ENCODE assay signal across 15 cellular contexts in genomic region chr6:69487688-69488087, GRCh38.
DNase-seq lines count a peak whose midpoint lies in the region; ATAC-seq and TF ChIP-seq lines count a peak whose summit lies in the region.
"Had no signal": no experiment of that assay in that cellular context is flagged by ENCODE, and none has a peak within 500 bp of the region (broad histone marks: within the 10 kb centered on the region; RNA-seq: fewer than 3 reads in every experiment).

No MANE protein-coding gene starts in this region.

- peak; percentile 21; the same call in 1 of the 2 replicates for TF ChIP-seq CTCF in GM12875 (IDR thresholded peaks at IDR 0.05; ENCODE audit: borderline replicate concordance, insufficient read depth, low read depth, low read length)
- peak; percentile 67 for TF ChIP-seq CTCF in OCI-LY1 (IDR thresholded peaks at IDR 0.05; ENCODE audit: low read length)
- peak; percentile 20 for TF ChIP-seq CTCF in fibroblast of mammary gland (conservative IDR thresholded peaks at IDR 0.05; ENCODE audit: control insufficient read depth, insufficient read depth, low read depth, low read length)

- no peak overlapping the region for H3K4me2 ChIP-seq in OCI-LY1 (ENCODE audit: low read length)

- no peaks in the 10 kb centered on the region for H3K36me3 ChIP-seq in OCI-LY1 (ENCODE audit: insufficient read depth, low read length)
- H3K36me3 ChIP-seq: HAP-1, thoracic aorta had no signal

- H3K27me3 Mint-ChIP-seq in activated T-helper 2 cell treated with anti-CD3 and anti-CD28 coated beads, Interferon-gamma antibody, Interleukin-2, Interleukin-4, amounts not matched to agents 10 μg/mL and 5 μg/mL and 100 μg/mL, durations not matched to agents 14 hours and 24 hours and 36 hours (ENCODE audit: low read depth): no peaks in the 10 kb centered on the region
- H3K27me3 Mint-ChIP-seq: activated CD4-positive, alpha-beta T cell treated with anti-CD3 and anti-CD28 coated beads for 36 hours; central memory CD8-positive, alpha-beta T cell had no signal

- no peak overlapping the region for H3K9ac ChIP-seq in OCI-LY1 (ENCODE audit: low read length)

- H3K9me3 Mint-ChIP-seq in activated T-helper 2 cell treated with anti-CD3 and anti-CD28 coated beads, Interferon-gamma antibody, Interleukin-2, Interleukin-4, amounts not matched to agents 10 μg/mL and 5 μg/mL and 100 μg/mL, durations not matched to agents 14 hours and 24 hours and 36 hours: peaks cover 10% of the 10 kb centered on the region

- H3K4me1 Mint-ChIP-seq in activated T-helper 2 cell treated with anti-CD3 and anti-CD28 coated beads, Interferon-gamma antibody, Interleukin-2, Interleukin-4, amounts not matched to agents 10 μg/mL and 5 μg/mL and 100 μg/mL, durations not matched to agents 14 hours and 24 hours and 36 hours (ENCODE audit: low read depth): no peaks in the 10 kb centered on the region
- H3K4me1 Mint-ChIP-seq: activated CD4-positive, alpha-beta T cell treated with anti-CD3 and anti-CD28 coated beads for 36 hours; central memory CD8-positive, alpha-beta T cell had no signal

- no peaks in the 10 kb centered on the region for H3K79me2 ChIP-seq in OCI-LY1 (ENCODE audit: insufficient read depth, low read length)

- no peak for ATAC-seq in HG03196 (IDR thresholded peaks at IDR 0.05; ENCODE audit: unreplicated experiment)
- ATAC-seq: activated CD4-positive, alpha-beta T cell treated with anti-CD3 and anti-CD28 coated beads for 36 hours had no signal

- no peaks in the 10 kb centered on the region for H3K9me3 ChIP-seq in OCI-LY1 (ENCODE audit: low read length)
- H3K9me3 ChIP-seq: HAP-1, thoracic aorta had no signal

- no peak overlapping the region for H3K27ac ChIP-seq in OCI-LY1 (ENCODE audit: low read depth, low read length, poor library complexity, severe bottlenecking)
- H3K27ac ChIP-seq: thoracic aorta had no signal

- no peaks in the 10 kb centered on the region for H3F3A ChIP-seq in OCI-LY1 (ENCODE audit: insufficient read depth, low read length)

- no peaks in the 10 kb centered on the region for H3K9me2 ChIP-seq in OCI-LY1 (ENCODE audit: low read depth, low read length)

- H3K36me3 Mint-ChIP-seq in activated T-helper 2 cell treated with anti-CD3 and anti-CD28 coated beads, Interferon-gamma antibody, Interleukin-2, Interleukin-4, amounts not matched to agents 10 μg/mL and 5 μg/mL and 100 μg/mL, durations not matched to agents 14 hours and 24 hours and 36 hours (ENCODE audit: low read depth): no peaks in the 10 kb centered on the region

- no peak overlapping the region for H3K4me3 Mint-ChIP-seq in activated T-helper 2 cell treated with anti-CD3 and anti-CD28 coated beads, Interferon-gamma antibody, Interleukin-2, Interleukin-4, amounts not matched to agents 10 μg/mL and 5 μg/mL and 100 μg/mL, durations not matched to agents 14 hours and 24 hours and 36 hours (ENCODE audit: low read depth)
- H3K4me3 Mint-ChIP-seq: activated CD4-positive, alpha-beta T cell treated with anti-CD3 and anti-CD28 coated beads for 36 hours; central memory CD8-positive, alpha-beta T cell had no signal

- H3K4me3 ChIP-seq in GM12875 (ENCODE audit: low read depth, low read length) (no peak overlapping the region), OCI-LY1 (ENCODE audit: low read depth, low read length, poor library complexity, severe bottlenecking) (no peak overlapping the region), fibroblast of mammary gland (ENCODE audit: control insufficient read depth, low read depth, low read length) (no peak overlapping the region)
- H3K4me3 ChIP-seq: HAP-1, thoracic aorta had no signal

- no peaks in the 10 kb centered on the region for H3K4me1 ChIP-seq in OCI-LY1 (ENCODE audit: insufficient read depth, low read length, severe bottlenecking)
- H3K4me1 ChIP-seq: HAP-1 had no signal

- no peak overlapping the region for H2AFZ ChIP-seq in OCI-LY1 (ENCODE audit: low read length)

- no peaks in the 10 kb centered on the region for H4K20me1 ChIP-seq in OCI-LY1 (ENCODE audit: insufficient read depth, low read length)

- no peaks in the 10 kb centered on the region for H3K27me3 ChIP-seq in OCI-LY1 (ENCODE audit: insufficient read depth, low read length)

- DNase-seq in CMK (ENCODE audit: low read depth) (peak; percentile 11), fibroblast of mammary gland (ENCODE audit: low read depth) (no peak), KG1 (lab: John Stamatoyannopoulos, UW) (no peak)
- DNase-seq in activated T-helper 2 cell treated with anti-CD3 and anti-CD28 coated beads, Interferon-gamma antibody, Interleukin-2, Interleukin-4, amounts not matched to agents 10 μg/mL and 5 μg/mL and 100 μg/mL, durations not matched to agents 14 hours and 24 hours and 36 hours (ENCODE audit: low spot score): no peak
- DNase-seq in central memory CD4-positive, alpha-beta T cell: no peak
- DNase-seq: activated CD4-positive, alpha-beta T cell treated with anti-CD3 and anti-CD28 coated beads for 36 hours; activated effector memory CD4-positive, alpha-beta T cell treated with anti-CD3 and anti-CD28 coated beads, Interleukin-2, amount 50 U/mL, for 16 hours; posterior cingulate gyrus; SHP77 treated with DMSO at 0.1 percent for 48 hours had no signal

- no peak overlapping the region for H3K27ac Mint-ChIP-seq in activated T-helper 2 cell treated with anti-CD3 and anti-CD28 coated beads, Interferon-gamma antibody, Interleukin-2, Interleukin-4, amounts not matched to agents 10 μg/mL and 5 μg/mL and 100 μg/mL, durations not matched to agents 14 hours and 24 hours and 36 hours
- H3K27ac Mint-ChIP-seq: activated CD4-positive, alpha-beta T cell treated with anti-CD3 and anti-CD28 coated beads for 36 hours had no signal

- intact Hi-C loops in activated T-helper 2 cell treated with anti-CD3 and anti-CD28 coated beads, Interferon-gamma antibody, Interleukin-2, Interleukin-4, amounts not matched to agents 10 μg/mL and 5 μg/mL and 100 μg/mL, durations not matched to agents 14 hours and 24 hours and 36 hours (cut with micrococcal nuclease): no loop called here
